In the genomic region with DNA sequence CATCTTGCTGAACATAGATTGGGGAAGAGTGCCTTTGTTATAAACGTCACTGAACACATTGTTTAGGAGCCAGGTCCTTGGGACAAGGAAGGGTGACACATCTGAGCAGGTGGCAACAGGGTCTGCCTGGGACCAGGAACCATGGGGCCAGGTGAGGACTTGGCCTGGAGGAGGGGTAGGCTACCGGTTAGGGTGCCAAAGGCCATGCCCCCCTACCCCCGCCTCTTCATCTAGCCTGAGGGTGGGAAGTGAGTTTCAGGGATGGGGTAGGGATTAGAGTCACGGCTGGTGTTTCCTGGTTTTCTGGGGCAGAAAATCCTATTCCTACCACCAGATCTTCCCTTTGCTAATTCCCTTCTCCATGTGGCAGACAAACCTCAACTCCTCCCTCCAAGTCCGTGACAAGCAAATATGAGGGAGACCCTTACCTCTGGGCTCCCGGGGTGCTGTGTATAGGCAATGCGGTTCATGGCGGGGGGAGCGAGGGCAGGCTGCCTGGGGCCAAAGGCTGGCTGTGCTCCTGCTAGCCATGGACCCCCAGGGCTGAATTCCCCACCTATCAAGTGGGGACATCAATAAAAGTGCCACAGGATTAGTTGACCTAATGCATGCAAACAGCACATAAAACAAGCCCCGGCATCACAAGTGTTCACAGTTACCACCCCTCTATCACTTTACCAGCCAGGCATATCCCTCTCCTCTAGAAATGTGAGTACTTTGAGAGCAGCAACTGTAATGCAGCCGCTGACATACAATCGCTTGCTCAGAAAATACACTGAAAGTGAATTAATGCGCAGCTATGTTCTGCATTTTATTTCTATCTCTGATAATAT, we compare ENCODE assay signal across 1 cellular context.
TF ChIP-seq lines count a peak whose summit lies in the region.

No MANE protein-coding gene starts in this region.

TF ChIP-seq in GM23338, 12 proteins besides CTCF, POLR2A, EP300 and RAD21 (continued from another document):
- TF ChIP-seq, protein P1, sequence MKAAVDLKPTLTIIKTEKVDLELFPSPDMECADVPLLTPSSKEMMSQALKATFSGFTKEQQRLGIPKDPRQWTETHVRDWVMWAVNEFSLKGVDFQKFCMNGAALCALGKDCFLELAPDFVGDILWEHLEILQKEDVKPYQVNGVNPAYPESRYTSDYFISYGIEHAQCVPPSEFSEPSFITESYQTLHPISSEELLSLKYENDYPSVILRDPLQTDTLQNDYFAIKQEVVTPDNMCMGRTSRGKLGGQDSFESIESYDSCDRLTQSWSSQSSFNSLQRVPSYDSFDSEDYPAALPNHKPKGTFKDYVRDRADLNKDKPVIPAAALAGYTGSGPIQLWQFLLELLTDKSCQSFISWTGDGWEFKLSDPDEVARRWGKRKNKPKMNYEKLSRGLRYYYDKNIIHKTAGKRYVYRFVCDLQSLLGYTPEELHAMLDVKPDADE (IDR thresholded peaks at IDR 0.05) = no peak
- TF ChIP-seq JUNB (IDR thresholded peaks at IDR 0.05; ENCODE audit: unreplicated experiment) = no peak
- no peak for TF ChIP-seq EZH2phosphoT487 (IDR thresholded peaks at IDR 0.05; ENCODE audit: unreplicated experiment)
- TF ChIP-seq STAT1 (IDR thresholded peaks at IDR 0.05; ENCODE audit: unreplicated experiment) = no peak
- TF ChIP-seq EZH2 (IDR thresholded peaks at IDR 0.05; ENCODE audit: low read depth, unreplicated experiment) = no peak
- TF ChIP-seq CREB1 (CRISPR knock-in tag; IDR thresholded peaks at IDR 0.05; ENCODE audit: low read depth) = no peak
- TF ChIP-seq, protein P2, sequence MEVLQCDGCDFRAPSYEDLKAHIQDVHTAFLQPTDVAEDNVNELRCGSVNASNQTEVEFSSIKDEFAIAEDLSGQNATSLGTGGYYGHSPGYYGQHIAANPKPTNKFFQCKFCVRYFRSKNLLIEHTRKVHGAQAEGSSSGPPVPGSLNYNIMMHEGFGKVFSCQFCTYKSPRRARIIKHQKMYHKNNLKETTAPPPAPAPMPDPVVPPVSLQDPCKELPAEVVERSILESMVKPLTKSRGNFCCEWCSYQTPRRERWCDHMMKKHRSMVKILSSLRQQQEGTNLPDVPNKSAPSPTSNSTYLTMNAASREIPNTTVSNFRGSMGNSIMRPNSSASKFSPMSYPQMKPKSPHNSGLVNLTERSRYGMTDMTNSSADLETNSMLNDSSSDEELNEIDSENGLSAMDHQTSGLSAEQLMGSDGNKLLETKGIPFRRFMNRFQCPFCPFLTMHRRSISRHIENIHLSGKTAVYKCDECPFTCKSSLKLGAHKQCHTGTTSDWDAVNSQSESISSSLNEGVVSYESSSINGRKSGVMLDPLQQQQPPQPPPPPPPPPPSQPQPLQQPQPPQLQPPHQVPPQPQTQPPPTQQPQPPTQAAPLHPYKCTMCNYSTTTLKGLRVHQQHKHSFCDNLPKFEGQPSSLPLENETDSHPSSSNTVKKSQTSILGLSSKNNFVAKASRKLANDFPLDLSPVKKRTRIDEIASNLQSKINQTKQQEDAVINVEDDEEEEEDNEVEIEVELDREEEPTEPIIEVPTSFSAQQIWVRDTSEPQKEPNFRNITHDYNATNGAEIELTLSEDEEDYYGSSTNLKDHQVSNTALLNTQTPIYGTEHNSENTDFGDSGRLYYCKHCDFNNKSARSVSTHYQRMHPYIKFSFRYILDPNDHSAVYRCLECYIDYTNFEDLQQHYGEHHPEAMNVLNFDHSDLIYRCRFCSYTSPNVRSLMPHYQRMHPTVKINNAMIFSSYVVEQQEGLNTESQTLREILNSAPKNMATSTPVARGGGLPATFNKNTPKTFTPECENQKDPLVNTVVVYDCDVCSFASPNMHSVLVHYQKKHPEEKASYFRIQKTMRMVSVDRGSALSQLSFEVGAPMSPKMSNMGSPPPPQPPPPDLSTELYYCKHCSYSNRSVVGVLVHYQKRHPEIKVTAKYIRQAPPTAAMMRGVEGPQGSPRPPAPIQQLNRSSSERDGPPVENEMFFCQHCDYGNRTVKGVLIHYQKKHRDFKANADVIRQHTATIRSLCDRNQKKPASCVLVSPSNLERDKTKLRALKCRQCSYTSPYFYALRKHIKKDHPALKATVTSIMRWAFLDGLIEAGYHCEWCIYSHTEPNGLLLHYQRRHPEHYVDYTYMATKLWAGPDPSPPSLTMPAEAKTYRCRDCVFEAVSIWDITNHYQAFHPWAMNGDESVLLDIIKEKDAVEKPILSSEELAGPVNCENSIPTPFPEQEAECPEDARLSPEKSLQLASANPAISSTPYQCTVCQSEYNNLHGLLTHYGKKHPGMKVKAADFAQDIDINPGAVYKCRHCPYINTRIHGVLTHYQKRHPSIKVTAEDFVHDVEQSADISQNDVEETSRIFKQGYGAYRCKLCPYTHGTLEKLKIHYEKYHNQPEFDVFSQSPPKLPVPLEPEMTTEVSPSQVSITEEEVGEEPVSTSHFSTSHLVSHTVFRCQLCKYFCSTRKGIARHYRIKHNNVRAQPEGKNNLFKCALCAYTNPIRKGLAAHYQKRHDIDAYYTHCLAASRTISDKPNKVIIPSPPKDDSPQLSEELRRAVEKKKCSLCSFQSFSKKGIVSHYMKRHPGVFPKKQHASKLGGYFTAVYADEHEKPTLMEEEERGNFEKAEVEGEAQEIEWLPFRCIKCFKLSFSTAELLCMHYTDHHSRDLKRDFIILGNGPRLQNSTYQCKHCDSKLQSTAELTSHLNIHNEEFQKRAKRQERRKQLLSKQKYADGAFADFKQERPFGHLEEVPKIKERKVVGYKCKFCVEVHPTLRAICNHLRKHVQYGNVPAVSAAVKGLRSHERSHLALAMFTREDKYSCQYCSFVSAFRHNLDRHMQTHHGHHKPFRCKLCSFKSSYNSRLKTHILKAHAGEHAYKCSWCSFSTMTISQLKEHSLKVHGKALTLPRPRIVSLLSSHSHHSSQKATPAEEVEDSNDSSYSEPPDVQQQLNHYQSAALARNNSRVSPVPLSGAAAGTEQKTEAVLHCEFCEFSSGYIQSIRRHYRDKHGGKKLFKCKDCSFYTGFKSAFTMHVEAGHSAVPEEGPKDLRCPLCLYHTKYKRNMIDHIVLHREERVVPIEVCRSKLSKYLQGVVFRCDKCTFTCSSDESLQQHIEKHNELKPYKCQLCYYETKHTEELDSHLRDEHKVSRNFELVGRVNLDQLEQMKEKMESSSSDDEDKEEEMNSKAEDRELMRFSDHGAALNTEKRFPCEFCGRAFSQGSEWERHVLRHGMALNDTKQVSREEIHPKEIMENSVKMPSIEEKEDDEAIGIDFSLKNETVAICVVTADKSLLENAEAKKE (CRISPR knock-in tag; IDR thresholded peaks at IDR 0.05) = no peak
- TF ChIP-seq POLR2AphosphoS5 (IDR thresholded peaks at IDR 0.05; ENCODE audit: low read depth) = no peak
- TF ChIP-seq, protein P3, sequence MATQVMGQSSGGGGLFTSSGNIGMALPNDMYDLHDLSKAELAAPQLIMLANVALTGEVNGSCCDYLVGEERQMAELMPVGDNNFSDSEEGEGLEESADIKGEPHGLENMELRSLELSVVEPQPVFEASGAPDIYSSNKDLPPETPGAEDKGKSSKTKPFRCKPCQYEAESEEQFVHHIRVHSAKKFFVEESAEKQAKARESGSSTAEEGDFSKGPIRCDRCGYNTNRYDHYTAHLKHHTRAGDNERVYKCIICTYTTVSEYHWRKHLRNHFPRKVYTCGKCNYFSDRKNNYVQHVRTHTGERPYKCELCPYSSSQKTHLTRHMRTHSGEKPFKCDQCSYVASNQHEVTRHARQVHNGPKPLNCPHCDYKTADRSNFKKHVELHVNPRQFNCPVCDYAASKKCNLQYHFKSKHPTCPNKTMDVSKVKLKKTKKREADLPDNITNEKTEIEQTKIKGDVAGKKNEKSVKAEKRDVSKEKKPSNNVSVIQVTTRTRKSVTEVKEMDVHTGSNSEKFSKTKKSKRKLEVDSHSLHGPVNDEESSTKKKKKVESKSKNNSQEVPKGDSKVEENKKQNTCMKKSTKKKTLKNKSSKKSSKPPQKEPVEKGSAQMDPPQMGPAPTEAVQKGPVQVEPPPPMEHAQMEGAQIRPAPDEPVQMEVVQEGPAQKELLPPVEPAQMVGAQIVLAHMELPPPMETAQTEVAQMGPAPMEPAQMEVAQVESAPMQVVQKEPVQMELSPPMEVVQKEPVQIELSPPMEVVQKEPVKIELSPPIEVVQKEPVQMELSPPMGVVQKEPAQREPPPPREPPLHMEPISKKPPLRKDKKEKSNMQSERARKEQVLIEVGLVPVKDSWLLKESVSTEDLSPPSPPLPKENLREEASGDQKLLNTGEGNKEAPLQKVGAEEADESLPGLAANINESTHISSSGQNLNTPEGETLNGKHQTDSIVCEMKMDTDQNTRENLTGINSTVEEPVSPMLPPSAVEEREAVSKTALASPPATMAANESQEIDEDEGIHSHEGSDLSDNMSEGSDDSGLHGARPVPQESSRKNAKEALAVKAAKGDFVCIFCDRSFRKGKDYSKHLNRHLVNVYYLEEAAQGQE (IDR thresholded peaks at IDR 0.05; ENCODE audit: unreplicated experiment) = no peak
